11 cellular contexts compared by ENCODE assay signal in genomic region chr1:66207484-66207883, GRCh38.
A peak's percentile ranks its signal among the peaks of the same experiment; 100 is the strongest.
DNase-seq lines count a peak whose midpoint lies in the region; ATAC-seq and TF ChIP-seq lines count a peak whose summit lies in the region.
"Had no signal": no experiment of that assay in that cellular context is flagged by ENCODE, and none has a peak within 500 bp of the region (broad histone marks: within the 10 kb centered on the region; RNA-seq: fewer than 3 reads in every experiment).

No MANE protein-coding gene starts in this region.

- no peak overlapping the region for H4K8ac ChIP-seq in mesenchymal stem cell (ENCODE audit: low read length)

- no peak overlapping the region for H3K27ac ChIP-seq in mesenchymal stem cell (ENCODE audit: low read length, poor library complexity, severe bottlenecking)

- no peak overlapping the region for H3K4me2 ChIP-seq in mesenchymal stem cell (ENCODE audit: low read length, poor library complexity, severe bottlenecking)

- no peak overlapping the region for H3K4ac ChIP-seq in mesenchymal stem cell (ENCODE audit: low read depth in 1 of 2, low read length in 2 of 2)

- WGBS in mesenchymal stem cell, result no CpG with 5 or more reads among the region's 3 CpGs

- TF ChIP-seq CTCF in AG09309 (IDR thresholded peaks at IDR 0.05; ENCODE audit: control insufficient read depth, insufficient read depth, low read depth, low read length, missing control alignments), result no peak

- no peak overlapping the region for H2BK120ac ChIP-seq in mesenchymal stem cell (ENCODE audit: low read depth, low read length)

- H3K23ac ChIP-seq in mesenchymal stem cell (ENCODE audit: low read length in 2 of 2), result no peak overlapping the region

- no peaks in the 10 kb centered on the region for H3K4me1 ChIP-seq in mesenchymal stem cell (ENCODE audit: control insufficient read depth, insufficient read depth, low read depth, low read length)

- no peak overlapping the region for H2BK5ac ChIP-seq in mesenchymal stem cell (ENCODE audit: low read depth, low read length, poor library complexity, severe bottlenecking)

- H3K9me3 ChIP-seq in MG63 (no peaks in the 10 kb centered on the region), mesenchymal stem cell (ENCODE audit: control insufficient read depth, low read length) (no peaks in the 10 kb centered on the region)

- no peak overlapping the region for H2AK5ac ChIP-seq in mesenchymal stem cell (ENCODE audit: low read length, severe bottlenecking)

- H3K18ac ChIP-seq in mesenchymal stem cell (ENCODE audit: low read depth in 1 of 2, low read length in 2 of 2), result no peak overlapping the region

- no peak overlapping the region for H4K91ac ChIP-seq in mesenchymal stem cell (ENCODE audit: low read length)

- H3K4me3 ChIP-seq in AG09309 (ENCODE audit: control insufficient read depth, low read depth, low read length) (no peak overlapping the region), MG63 (no peak overlapping the region), mesenchymal stem cell (ENCODE audit: insufficient read depth in 1 of 2, low read depth in 1 of 2, low read length in 2 of 2) (no peak overlapping the region)

- no peaks in the 10 kb centered on the region for H3K79me1 ChIP-seq in mesenchymal stem cell (replicated peaks; ENCODE audit: low read length, poor library complexity, severe bottlenecking)

- no peak overlapping the region for H2BK12ac ChIP-seq in mesenchymal stem cell (ENCODE audit: low read length in 2 of 2)

- DNase-seq in AG09309 (ENCODE audit: low read depth), result peak; percentile 44
- peak; percentile 12 for DNase-seq in MG63
- peak; percentile 21 for DNase-seq in dermis blood vessel endothelial cell
- peak; percentile 29 for DNase-seq in mesenchymal stem cell
- no peak for DNase-seq in NOMO-1 treated with dmso at 0.1 percent for 144 hours (lab: John Stamatoyannopoulos, UW; ENCODE audit: unreplicated experiment)
- DNase-seq in NCI-H526 (lab: John Stamatoyannopoulos, UW), result no peak
- DNase-seq in CD1c-positive myeloid dendritic cell (ENCODE audit: extremely low spot score), result no peak
- DNase-seq: CD4-positive, alpha-beta T cell; NCI-H2107; stimulated activated CD8-positive, alpha-beta memory T cell treated with anti-CD3 and anti-CD28 coated beads, Interleukin-4, amount 100 ng/mL, for 48 hours had no signal

- H2BK15ac ChIP-seq in mesenchymal stem cell (ENCODE audit: low read depth, poor library complexity, severe bottlenecking), result no peak overlapping the region

- ATAC-seq in HG02885 (IDR thresholded peaks at IDR 0.05; ENCODE audit: poor library complexity, unreplicated experiment), result no peak

- H2AFZ ChIP-seq in mesenchymal stem cell (ENCODE audit: low read depth, low read length), result no peak overlapping the region

- H3K36me3 ChIP-seq in MG63, result no peaks in the 10 kb centered on the region
- H3K36me3 ChIP-seq in mesenchymal stem cell (ENCODE audit: control insufficient read depth in 1 of 2, insufficient read depth in 2 of 2, low read depth in 1 of 2, low read length in 2 of 2), result no peaks in the 10 kb centered on the region

- H3K9ac ChIP-seq in mesenchymal stem cell (ENCODE audit: low read length), result peak overlapping the region; percentile 36

- no peak overlapping the region for H3K14ac ChIP-seq in mesenchymal stem cell (ENCODE audit: low read length in 2 of 2)

- no peaks in the 10 kb centered on the region for H3K27me3 ChIP-seq in MG63
- H3K27me3 ChIP-seq in mesenchymal stem cell (ENCODE audit: control insufficient read depth in 1 of 2, insufficient read depth in 1 of 2, low read length in 2 of 2), result no peaks in the 10 kb centered on the region

Comparison
In these comparisons a context has a peak if more than half of its experiments do, and no peak if none do; other contexts are left out.
1. DNase-seq: peak in AG09309 (single experiment), MG63 (single experiment), dermis blood vessel endothelial cell (single experiment) and mesenchymal stem cell (single experiment); none in NOMO-1 treated with dmso at 0.1 percent for 144 hours (single experiment), NCI-H526 (0 of 2) and CD1c-positive myeloid dendritic cell (single experiment).